In genomic region chr3:111248406-111248805, GRCh38 we compare ENCODE assay signal across 7 cellular contexts.
"Had no signal": no experiment of that assay in that cellular context is flagged by ENCODE, and none has a peak within 500 bp of the region (broad histone marks: within the 10 kb centered on the region; RNA-seq: fewer than 3 reads in every experiment).

No MANE protein-coding gene starts in this region.

- H3K4me2 ChIP-seq: GM23338 had no signal

- H2AFZ ChIP-seq: GM23338 had no signal

- ATAC-seq: GM23338 had no signal

- FAIRE-seq: H1, H54, HTR-8/SVneo had no signal

- H3K4me3 ChIP-seq: GM23338 had no signal

- DNase-seq: H9, HCEC 1CT, KBM-7 had no signal
